Comparison of ENCODE assay signal across 14 cellular contexts in genomic region chr4:74223801-74224200, GRCh38.
A peak's percentile ranks its signal among the peaks of the same experiment; 100 is the strongest.
DNase-seq lines count a peak whose midpoint lies in the region; ATAC-seq and TF ChIP-seq lines count a peak whose summit lies in the region.
"Had no signal": no experiment of that assay in that cellular context is flagged by ENCODE, and none has a peak within 500 bp of the region (broad histone marks: within the 10 kb centered on the region; RNA-seq: fewer than 3 reads in every experiment).

No MANE protein-coding gene starts in this region.

- H3K4me3 ChIP-seq in fibroblast of pulmonary artery (replicated peaks; ENCODE audit: low read depth, low read length) (no peak overlapping the region), ovary (no peak overlapping the region)

- H3K27ac ChIP-seq in RWPE1 (no peak overlapping the region), ovary (no peak overlapping the region)

- no peaks in the 10 kb centered on the region for H3K36me3 ChIP-seq in ovary

- intact Hi-C loops in ovary (cut with DNase I): no loop called here

- ATAC-seq in HG02571 (IDR thresholded peaks at IDR 0.05; ENCODE audit: unreplicated experiment): no peak

- TF ChIP-seq POLR2A in ovary (IDR thresholded peaks at IDR 0.05): no peak

- no peaks in the 10 kb centered on the region for H3K9me3 ChIP-seq in ovary

- CTCF ChIA-PET in RWPE1 (lab: Yijun Ruan, JAX): interaction anchor here (0.7 kb wide), 1 partner anchor 126 kb away, joined by 3 read pairs; no protein-coding TSS in a partner anchor

- no peak for TF ChIP-seq CTCF in RWPE1 (conservative IDR thresholded peaks at IDR 0.05; ENCODE audit: low read depth)
- TF ChIP-seq CTCF in fibroblast of pulmonary artery (IDR thresholded peaks at IDR 0.05; ENCODE audit: low read length, missing control alignments): no peak
- no peak for TF ChIP-seq CTCF in ovary (IDR thresholded peaks at IDR 0.05)

- DNase-seq in A172 (ENCODE audit: low spot score) (peak; percentile 35), HCEC 1CT (peak; percentile 61), RWPE1 (ENCODE audit: low spot score) (peak; percentile 45), fibroblast of pulmonary artery (ENCODE audit: low read depth) (peak; percentile 72), cerebellar cortex (ENCODE audit: low spot score) (no peak), NCI-H748 (lab: John Stamatoyannopoulos, UW; ENCODE audit: unreplicated experiment) (no peak), ovary (no peak)
- DNase-seq: activated T-cell treated with anti-CD3 and anti-CD28 coated beads, Interleukin-2, amount 50 U/mL, for 48 hours; amygdala; NCI-H1417; NCI-H524 treated with DMSO at 0.1 percent for 48 hours; SHP77; T-helper 9 cell had no signal

- H3K4me1 ChIP-seq in ovary (ENCODE audit: insufficient read depth): no peaks in the 10 kb centered on the region

- no peaks in the 10 kb centered on the region for H3K27me3 ChIP-seq in ovary

- no peak for TF ChIP-seq EP300 in ovary (IDR thresholded peaks at IDR 0.05)

- POLR2A ChIA-PET in RWPE1 (lab: Yijun Ruan, JAX; ENCODE audit: low non-redundant PET): no interaction called here

- 65 to 91% (median 74%) methylated on average over 1 of the region's 1 CpG for WGBS in ovary, 3 donors

Comparison
In these comparisons a context has a peak if more than half of its experiments do, and no peak if none do; other contexts are left out.
1. DNase-seq: peak in A172 (single experiment), HCEC 1CT (single experiment), RWPE1 (single experiment) and fibroblast of pulmonary artery (single experiment); none in cerebellar cortex (single experiment), NCI-H748 (single experiment) and ovary (0 of 5).